ENCODE assay signal across 11 cellular contexts in genomic region chr5:1517838-1518237, GRCh38. TPM values are rescaled to one million over a fixed set of nuclear protein-coding genes. Genes with fewer than 3 reads are reported as not detected.
A peak's percentile ranks its signal among the peaks of the same experiment; 100 is the strongest.
DNase-seq lines count a peak whose midpoint lies in the region; ATAC-seq and TF ChIP-seq lines count a peak whose summit lies in the region.
"Had no signal": no experiment of that assay in that cellular context is flagged by ENCODE, and none has a peak within 500 bp of the region (broad histone marks: within the 10 kb centered on the region; RNA-seq: fewer than 3 reads in every experiment).

No MANE protein-coding gene starts in this region.

- H3K36me3 ChIP-seq in ACC112 (ENCODE audit: insufficient read depth, low read length) (peaks cover 4% of the 10 kb centered on the region; the same call in 1 of the 2 replicates), MG63 (peaks cover 90% of the 10 kb centered on the region)

- H3K27ac Mint-ChIP-seq in osteocyte (ENCODE audit: unreplicated experiment), result no peak overlapping the region
- H3K27ac Mint-ChIP-seq in activated T-cell treated with anti-CD3 and anti-CD28 coated beads, Interleukin-2, amount 50 U/mL, for 24 hours, result no peak overlapping the region

- no peaks in the 10 kb centered on the region for H3K9me3 Mint-ChIP-seq in osteocyte (ENCODE audit: unreplicated experiment)
- no peaks in the 10 kb centered on the region for H3K9me3 Mint-ChIP-seq in activated T-cell treated with anti-CD3 and anti-CD28 coated beads, Interleukin-2, amount 50 U/mL, for 24 hours

- peaks cover 94% of the 10 kb centered on the region for H3K79me2 ChIP-seq in ACC112 (ENCODE audit: control insufficient read depth, insufficient read depth, low read length, unreplicated experiment)

- H3K4me3 ChIP-seq in ACC112 (ENCODE audit: low read depth, low read length) (no peak overlapping the region), MG63 (no peak overlapping the region)
- H3K4me3 ChIP-seq: tibial nerve had no signal

- ATAC-seq in GM19452 (IDR thresholded peaks at IDR 0.05; ENCODE audit: unreplicated experiment) (no peak), HG02981 (IDR thresholded peaks at IDR 0.05; ENCODE audit: unreplicated experiment) (no peak)

- peaks cover 33% of the 10 kb centered on the region for H3K4me1 ChIP-seq in ACC112 (ENCODE audit: control insufficient read depth, insufficient read depth, low read length, unreplicated experiment)

- TF ChIP-seq CTCF in osteocyte (IDR thresholded peaks at IDR 0.05), result no peak

- no peak overlapping the region for H3K4me3 Mint-ChIP-seq in osteocyte (ENCODE audit: unreplicated experiment)
- no peak overlapping the region for H3K4me3 Mint-ChIP-seq in activated T-cell treated with anti-CD3 and anti-CD28 coated beads, Interleukin-2, amount 50 U/mL, for 24 hours

- no peak overlapping the region for H2AFZ ChIP-seq in ACC112 (ENCODE audit: low read length, unreplicated experiment)

- H3K9me3 ChIP-seq in MG63, result no peaks in the 10 kb centered on the region
- H3K9me3 ChIP-seq: tibial nerve had no signal

- no peaks in the 10 kb centered on the region for H3K27me3 Mint-ChIP-seq in osteocyte (ENCODE audit: unreplicated experiment)
- H3K27me3 Mint-ChIP-seq in activated T-cell treated with anti-CD3 and anti-CD28 coated beads, Interleukin-2, amount 50 U/mL, for 24 hours, result no peaks in the 10 kb centered on the region

- peaks cover 24% of the 10 kb centered on the region for H3K4me1 Mint-ChIP-seq in osteocyte (ENCODE audit: unreplicated experiment)
- H3K4me1 Mint-ChIP-seq in activated T-cell treated with anti-CD3 and anti-CD28 coated beads, Interleukin-2, amount 50 U/mL, for 24 hours (ENCODE audit: low read depth), result peaks cover 43% of the 10 kb centered on the region

- peaks cover 10% of the 10 kb centered on the region for H3K36me3 Mint-ChIP-seq in osteocyte (ENCODE audit: unreplicated experiment)
- peaks cover 75% of the 10 kb centered on the region for H3K36me3 Mint-ChIP-seq in activated T-cell treated with anti-CD3 and anti-CD28 coated beads, Interleukin-2, amount 50 U/mL, for 24 hours (ENCODE audit: low read depth)

- H3K27me3 ChIP-seq in ACC112 (ENCODE audit: insufficient read depth, low read length) (no peaks in the 10 kb centered on the region), MG63 (no peaks in the 10 kb centered on the region)
- H3K27me3 ChIP-seq: tibial nerve had no signal

- H3K27ac ChIP-seq in ACC112 (ENCODE audit: low read depth, low read length), result peak overlapping the region; percentile 85; the same call in 1 of the 2 replicates
- H3K27ac ChIP-seq: tibial nerve had no signal

- DNase-seq in MG63 (peak; percentile 5), head of caudate nucleus (peak in 28 of 42 donors; percentile 2 to 49 (median 20)), osteocyte (ENCODE audit: extremely low spot score, unreplicated experiment) (peak; percentile 80), T-helper 9 cell (no peak)
- no peak for DNase-seq in activated T-cell treated with anti-CD3 and anti-CD28 coated beads, Interleukin-2, amount 50 U/mL, for 24 hours
- DNase-seq: activated CD4-positive, alpha-beta T cell treated with anti-CD3 and anti-CD28 coated beads, Interleukin-2, amount 50 U/mL, for 48 hours; NCI-H1436 treated with DMSO at 0.1 percent for 48 hours had no signal

- intact Hi-C loops in head of caudate nucleus (cut with DNase I), result no loop called here

RNA-seq across cellular contexts. Expression of gene LPCAT1, which starts 5.9 kb away (rescaled TPM):
- 130 and 166 TPM in 2 replicates for total RNA-seq in MG63 (2014; rRNA removed; shearing (Covaris generic); ENCODE audit: low replicate concordance)
- 37.9 and 39.9 TPM in 2 replicates for total RNA-seq in osteocyte

Comparison
In these comparisons a context has a peak if more than half of its experiments do, and no peak if none do; other contexts are left out.
1. DNase-seq: peak in MG63 (single experiment), head of caudate nucleus (28 of 42) and osteocyte (single experiment); none in T-helper 9 cell (single experiment) and activated T-cell treated with anti-CD3 and anti-CD28 coated beads, Interleukin-2, amount 50 U/mL, for 24 hours (single experiment).